ENCODE assay signal across 8 cellular contexts in the genomic region with DNA sequence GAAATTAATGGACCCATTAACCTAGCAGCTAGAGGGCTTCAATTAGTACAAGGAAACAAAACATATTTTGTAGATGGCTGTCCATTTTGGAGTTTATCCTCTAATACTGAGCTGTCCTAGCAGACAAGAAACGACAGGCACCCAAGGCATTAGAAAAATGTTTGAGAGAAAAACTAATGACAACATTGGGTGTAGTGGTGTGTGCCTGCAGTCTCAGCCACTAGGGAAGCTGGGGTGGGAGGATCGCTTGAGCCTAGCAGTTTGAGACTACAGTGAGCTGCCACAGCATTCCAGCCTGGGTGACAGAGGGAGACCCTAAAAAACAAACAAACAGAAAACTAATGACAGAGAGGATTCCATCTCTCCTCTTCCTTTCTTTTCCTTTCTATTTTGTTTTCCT. TPM values are rescaled to one million over a fixed set of nuclear protein-coding genes. Genes with fewer than 3 reads are reported as not detected.
DNase-seq lines count a peak whose midpoint lies in the region; ATAC-seq and TF ChIP-seq lines count a peak whose summit lies in the region.

No MANE protein-coding gene starts in this region.

- H3K9ac ChIP-seq in HUES64 (ENCODE audit: low read depth, low read length): no peak overlapping the region
- H3K9ac ChIP-seq in endodermal cell (ENCODE audit: extremely low read depth, low read length, poor library complexity, severe bottlenecking): no peak overlapping the region
- no peak overlapping the region for H3K9ac ChIP-seq in MM.1S (ENCODE audit: low read length)

- no peaks in the 10 kb centered on the region for H3K9me3 ChIP-seq in HUES64 (ENCODE audit: insufficient read depth, low read depth, low read length)
- H3K9me3 ChIP-seq in endodermal cell (ENCODE audit: control insufficient read depth, low read length): no peaks in the 10 kb centered on the region
- no peaks in the 10 kb centered on the region for H3K9me3 ChIP-seq in MM.1S (replicated peaks; ENCODE audit: insufficient read depth, low read length)

- TF ChIP-seq CTCF in endodermal cell (conservative IDR thresholded peaks at IDR 0.05) (peak; percentile 25), MM.1S (IDR thresholded peaks at IDR 0.05; ENCODE audit: low read length) (no peak)

- ATAC-seq in naive B cell (ENCODE audit: low read depth in 2 of 2): no peak
- no peak for ATAC-seq in HG02885 (IDR thresholded peaks at IDR 0.05; ENCODE audit: poor library complexity, unreplicated experiment)

- H3K27me3 ChIP-seq in ACC112 (ENCODE audit: insufficient read depth, low read length) (no peaks in the 10 kb centered on the region), HUES64 (ENCODE audit: insufficient read depth, low read length) (peaks cover 40% of the 10 kb centered on the region), endodermal cell (ENCODE audit: control insufficient read depth, insufficient read depth, low read length, poor library complexity, severe bottlenecking) (peaks cover 43% of the 10 kb centered on the region), MM.1S (replicated peaks; ENCODE audit: insufficient read depth, low read length) (peaks cover 33% of the 10 kb centered on the region)

- no peak overlapping the region for H3K4me2 ChIP-seq in MM.1S (ENCODE audit: low read depth, low read length)

- H3K27ac Mint-ChIP-seq in endodermal cell: no peak overlapping the region
- H3K27ac Mint-ChIP-seq in naive B cell: peak overlapping the region in 2 of 6 donors; percentile 21 to 60

- H3K36me3 ChIP-seq in ACC112 (ENCODE audit: insufficient read depth, low read length) (no peaks in the 10 kb centered on the region), HUES64 (ENCODE audit: insufficient read depth, low read length) (no peaks in the 10 kb centered on the region), endodermal cell (ENCODE audit: control insufficient read depth, insufficient read depth, low read length) (no peaks in the 10 kb centered on the region), MM.1S (replicated peaks; ENCODE audit: insufficient read depth, low read length) (no peaks in the 10 kb centered on the region)

- DNase-seq in endodermal cell: peak; percentile 48
- DNase-seq in naive B cell: no peak
- DNase-seq in MM.1S: no peak
- DNase-seq in D341Med (ENCODE audit: low spot score): no peak
- no peak for DNase-seq in caudate nucleus (lab: John Stamatoyannopoulos, UW)

- no peaks in the 10 kb centered on the region for H3K36me3 Mint-ChIP-seq in endodermal cell (ENCODE audit: low read depth)
- no peaks in the 10 kb centered on the region for H3K36me3 Mint-ChIP-seq in naive B cell

- H4K20me1 ChIP-seq in MM.1S (ENCODE audit: insufficient read depth, low read length): no peaks in the 10 kb centered on the region

- H3K27ac ChIP-seq in ACC112 (ENCODE audit: low read depth, low read length) (no peak overlapping the region), HUES64 (ENCODE audit: low read depth, low read length) (no peak overlapping the region), endodermal cell (ENCODE audit: low read depth, low read length) (no peak overlapping the region), MM.1S (ENCODE audit: low read length) (no peak overlapping the region), caudate nucleus (ENCODE audit: low read depth, low read length) (no peak overlapping the region)

- WGBS in HUES64: 61% methylated on average over 2 of the region's 2 CpGs
- 70 to 83% methylated on average over 1 to 2 of the region's 2 CpGs for WGBS in endodermal cell (ENCODE audit: insufficient coverage in 1 of 2, insufficient read length in 1 of 2), 2 experiments

- peaks cover 49% of the 10 kb centered on the region for H3K27me3 Mint-ChIP-seq in endodermal cell (ENCODE audit: insufficient read depth)
- peaks cover 22 to 49% (median 33%) of the 10 kb centered on the region in 3 donors for H3K27me3 Mint-ChIP-seq in naive B cell

- H3K4me1 ChIP-seq in ACC112 (ENCODE audit: control insufficient read depth, insufficient read depth, low read length, unreplicated experiment): peaks cover 13% of the 10 kb centered on the region
- H3K4me1 ChIP-seq in HUES64 (ENCODE audit: insufficient read depth, low read length): peaks cover 13% of the 10 kb centered on the region
- no peaks in the 10 kb centered on the region for H3K4me1 ChIP-seq in endodermal cell (ENCODE audit: control insufficient read depth, insufficient read depth, low read length)
- peaks cover 23% of the 10 kb centered on the region for H3K4me1 ChIP-seq in MM.1S (ENCODE audit: low read length)

- H3K9me3 Mint-ChIP-seq in endodermal cell (no peaks in the 10 kb centered on the region), naive B cell (no peaks in the 10 kb centered on the region)

- H3F3A ChIP-seq in MM.1S (ENCODE audit: insufficient read depth, low read length): peaks cover 20% of the 10 kb centered on the region

- H3K4me3 Mint-ChIP-seq in endodermal cell (peak overlapping the region; percentile 70), naive B cell (peak overlapping the region; percentile 72 to 94 (median 88))

- H3K4me1 Mint-ChIP-seq in endodermal cell: peaks cover 20% of the 10 kb centered on the region
- H3K4me1 Mint-ChIP-seq in naive B cell: peaks cover 44 to 55% (median 44%) of the 10 kb centered on the region in 3 donors

- H3K4me3 ChIP-seq in ACC112 (ENCODE audit: low read depth, low read length) (peak overlapping the region; percentile 88), HUES64 (ENCODE audit: low read length) (peak overlapping the region; percentile 66), endodermal cell (ENCODE audit: low read length) (peak overlapping the region; percentile 75), MM.1S (ENCODE audit: low read length) (no peak overlapping the region)

- H2AFZ ChIP-seq in ACC112 (ENCODE audit: low read length, unreplicated experiment) (no peak overlapping the region), MM.1S (ENCODE audit: low read length) (no peak overlapping the region)

- H3K9me2 ChIP-seq in MM.1S (replicated peaks; ENCODE audit: insufficient read depth, low read length): no peaks in the 10 kb centered on the region

- H3K79me2 ChIP-seq in ACC112 (ENCODE audit: control insufficient read depth, insufficient read depth, low read length, unreplicated experiment): peaks cover 6% of the 10 kb centered on the region
- no peaks in the 10 kb centered on the region for H3K79me2 ChIP-seq in MM.1S (ENCODE audit: low read length)

RNA-seq across cellular contexts. Expression of a gene that starts 1.5 kb away (rescaled TPM):
- polyA plus RNA-seq in HUES64 (2013, experiment 1 of 2): 3.7 TPM
- 5.1 TPM for polyA plus RNA-seq in HUES64 (2013, experiment 2 of 2)
- total RNA-seq in endodermal cell: 1 to 10 TPM; 5.3 to 7.7 TPM
- 2.0 TPM for polyA plus RNA-seq in endodermal cell (2013, experiment 1 of 2)
- 1.7 TPM for polyA plus RNA-seq in endodermal cell (2013, experiment 2 of 2)
- under 1 TPM in 1 of 6 donors, not detected in 5; 0.73 TPM for polyA plus RNA-seq in naive B cell (ENCODE audit: low read depth in 6 of 6)
